9 cellular contexts compared by ENCODE assay signal in the genomic region with DNA sequence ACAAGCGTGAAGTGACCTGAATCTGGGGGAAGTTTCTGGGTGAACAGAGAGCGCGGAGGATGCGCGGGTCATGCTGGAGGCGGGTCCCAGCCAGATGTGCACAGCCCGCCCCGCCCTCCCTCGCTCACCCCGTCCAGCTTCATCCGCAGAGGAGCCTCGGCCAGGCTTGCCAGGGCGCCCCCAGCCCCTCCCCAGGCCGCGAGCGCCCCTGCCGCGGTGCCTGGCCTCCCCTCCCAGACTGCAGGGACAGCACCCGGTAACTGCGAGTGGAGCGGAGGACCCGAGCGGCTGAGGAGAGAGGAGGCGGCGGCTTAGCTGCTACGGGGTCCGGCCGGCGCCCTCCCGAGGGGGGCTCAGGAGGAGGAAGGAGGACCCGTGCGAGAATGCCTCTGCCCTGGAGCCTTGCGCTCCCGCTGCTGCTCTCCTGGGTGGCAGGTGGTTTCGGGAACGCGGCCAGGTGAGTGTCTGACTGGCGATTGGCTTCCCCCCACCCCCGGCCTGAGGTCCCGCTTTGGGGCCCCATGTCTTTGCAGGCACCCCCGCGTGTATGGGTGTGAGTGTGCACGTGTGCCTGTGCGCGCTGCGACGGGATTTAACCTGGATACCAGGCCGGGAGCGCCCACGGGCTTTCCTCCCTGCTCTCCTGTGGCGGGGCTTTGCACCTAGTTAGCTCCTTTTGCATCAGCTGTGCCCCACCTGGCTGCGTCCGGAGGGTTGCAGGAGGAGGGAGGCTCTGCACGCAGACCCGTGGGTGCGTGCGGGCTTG. TPM values are rescaled to one million over a fixed set of nuclear protein-coding genes. Genes with fewer than 3 reads are reported as not detected.
A peak's percentile ranks its signal among the peaks of the same experiment; 100 is the strongest.
DNase-seq lines count a peak whose midpoint lies in the region; ATAC-seq lines count a peak whose summit lies in the region.
"Had no signal": no experiment of that assay in that cellular context is flagged by ENCODE, and none has a peak within 500 bp of the region (broad histone marks: within the 10 kb centered on the region; RNA-seq: fewer than 3 reads in every experiment).

A gene with protein sequence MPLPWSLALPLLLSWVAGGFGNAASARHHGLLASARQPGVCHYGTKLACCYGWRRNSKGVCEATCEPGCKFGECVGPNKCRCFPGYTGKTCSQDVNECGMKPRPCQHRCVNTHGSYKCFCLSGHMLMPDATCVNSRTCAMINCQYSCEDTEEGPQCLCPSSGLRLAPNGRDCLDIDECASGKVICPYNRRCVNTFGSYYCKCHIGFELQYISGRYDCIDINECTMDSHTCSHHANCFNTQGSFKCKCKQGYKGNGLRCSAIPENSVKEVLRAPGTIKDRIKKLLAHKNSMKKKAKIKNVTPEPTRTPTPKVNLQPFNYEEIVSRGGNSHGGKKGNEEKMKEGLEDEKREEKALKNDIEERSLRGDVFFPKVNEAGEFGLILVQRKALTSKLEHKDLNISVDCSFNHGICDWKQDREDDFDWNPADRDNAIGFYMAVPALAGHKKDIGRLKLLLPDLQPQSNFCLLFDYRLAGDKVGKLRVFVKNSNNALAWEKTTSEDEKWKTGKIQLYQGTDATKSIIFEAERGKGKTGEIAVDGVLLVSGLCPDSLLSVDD (plus strand): TSS at position 123 of the 766 bp plus-strand sequence. CDS start 261 bp downstream, at position 384.

- WGBS in iPS DF 6.9 (ENCODE audit: insufficient coverage, insufficient read length) = no CpG with 5 or more reads among the region's 57 CpGs

- H3K27ac Mint-ChIP-seq in activated CD4-positive, alpha-beta T cell treated with anti-CD3 and anti-CD28 coated beads, Interleukin-2, amount 10 ng/mL, durations not matched to agents 24 days and 14 days = no peak within 1 kb of the TSS
- no peak within 1 kb of the TSS for H3K27ac Mint-ChIP-seq in T-cell
- no peak within 1 kb of the TSS for H3K27ac Mint-ChIP-seq in stimulated activated naive B cell treated with anti-CD40 and anti-IgM and Interleukin-4, amounts not matched to agents 10 μg/mL and 1 μg/mL and 100 μg/mL, for 72 hours

- peaks cover 15% of the 10 kb centered on the region; the same call in 1 of the 2 replicates for H3K27me3 ChIP-seq in iPS DF 6.9 (ENCODE audit: control insufficient read depth, insufficient read depth, low read length)

- peaks cover 16% of the 10 kb centered on the region for H3K4me1 Mint-ChIP-seq in activated CD4-positive, alpha-beta T cell treated with anti-CD3 and anti-CD28 coated beads, Interleukin-2, amount 10 ng/mL, durations not matched to agents 24 days and 14 days
- H3K4me1 Mint-ChIP-seq in T-cell = peaks cover 5 to 9% (median 8%) of the 10 kb centered on the region in 3 donors
- H3K4me1 Mint-ChIP-seq in stimulated activated naive B cell treated with anti-CD40 and anti-IgM and Interleukin-4, amounts not matched to agents 10 μg/mL and 1 μg/mL and 100 μg/mL, for 72 hours = peaks cover 3 to 6% of the 10 kb centered on the region in 2 donors

- intact Hi-C loops in activated CD4-positive, alpha-beta T cell treated with anti-CD3 and anti-CD28 coated beads, Interleukin-2, amount 10 ng/mL, durations not matched to agents 24 days and 14 days (cut with micrococcal nuclease) = loop anchor here (5.0 kb wide), 1 partner anchor 83 kb away; a partner anchor contains a TSS

- peak; percentile 60 for DNase-seq in activated CD4-positive, alpha-beta T cell treated with anti-CD3 and anti-CD28 coated beads, Interleukin-2, amount 10 ng/mL, durations not matched to agents 24 days and 14 days
- DNase-seq in activated CD4-positive, alpha-beta T cell treated with anti-CD3 and anti-CD28 coated beads for 4 hours = no peak
- DNase-seq in T-cell (no peak), iPS DF 6.9 (ENCODE audit: low read depth, low spot score) (no peak), HPDE6-E6E7 (ENCODE audit: extremely low spot score) (no peak), UCSD-AML1 (lab: John Stamatoyannopoulos, UW; ENCODE audit: unreplicated experiment) (no peak)
- DNase-seq in stimulated activated naive B cell treated with anti-CD40 and anti-IgM and Interleukin-4, amounts not matched to agents 10 μg/mL and 1 μg/mL and 100 μg/mL, for 72 hours = no peak
- no peak for DNase-seq in stimulated activated naive CD4-positive, alpha-beta T cell treated with Interleukin-2 at 50 U/mL for 16 hours (lab: John Stamatoyannopoulos, UW)

- POLR2A ChIA-PET in T-cell (lab: Charles Lee) = no interaction called here

- no peaks in the 10 kb centered on the region for H3K4me1 ChIP-seq in iPS DF 6.9 (ENCODE audit: control insufficient read depth, insufficient read depth, low read length)

- ATAC-seq in T-cell (replicated peaks in 1 of 4) = peak in 2 of 4 experiments; percentile 19 to 23
- ATAC-seq in stimulated activated naive B cell treated with anti-CD40 and anti-IgM and Interleukin-4, amounts not matched to agents 10 μg/mL and 1 μg/mL and 100 μg/mL, for 72 hours (replicated peaks) = peak; percentile 38 to 55

- peak within 1 kb of the TSS; percentile 67 for H3K4me3 Mint-ChIP-seq in activated CD4-positive, alpha-beta T cell treated with anti-CD3 and anti-CD28 coated beads, Interleukin-2, amount 10 ng/mL, durations not matched to agents 24 days and 14 days
- H3K4me3 Mint-ChIP-seq in T-cell = peak within 1 kb of the TSS; percentile 35 to 54 (median 49)
- H3K4me3 Mint-ChIP-seq in stimulated activated naive B cell treated with anti-CD40 and anti-IgM and Interleukin-4, amounts not matched to agents 10 μg/mL and 1 μg/mL and 100 μg/mL, for 72 hours = peak within 1 kb of the TSS; percentile 29 to 56

- peaks cover 13% of the 10 kb centered on the region for H3K27me3 Mint-ChIP-seq in activated CD4-positive, alpha-beta T cell treated with anti-CD3 and anti-CD28 coated beads, Interleukin-2, amount 10 ng/mL, durations not matched to agents 24 days and 14 days
- H3K27me3 Mint-ChIP-seq in T-cell = peaks cover 22 to 59% of the 10 kb centered on the region in 2 donors
- peaks cover 23 to 47% of the 10 kb centered on the region in 2 donors for H3K27me3 Mint-ChIP-seq in stimulated activated naive B cell treated with anti-CD40 and anti-IgM and Interleukin-4, amounts not matched to agents 10 μg/mL and 1 μg/mL and 100 μg/mL, for 72 hours

- no peaks in the 10 kb centered on the region for H3K9me3 Mint-ChIP-seq in activated CD4-positive, alpha-beta T cell treated with anti-CD3 and anti-CD28 coated beads, Interleukin-2, amount 10 ng/mL, durations not matched to agents 24 days and 14 days
- H3K9me3 Mint-ChIP-seq in T-cell = no peaks in the 10 kb centered on the region
- no peaks in the 10 kb centered on the region for H3K9me3 Mint-ChIP-seq in stimulated activated naive B cell treated with anti-CD40 and anti-IgM and Interleukin-4, amounts not matched to agents 10 μg/mL and 1 μg/mL and 100 μg/mL, for 72 hours

- no peaks in the 10 kb centered on the region for H3K36me3 Mint-ChIP-seq in activated CD4-positive, alpha-beta T cell treated with anti-CD3 and anti-CD28 coated beads, Interleukin-2, amount 10 ng/mL, durations not matched to agents 24 days and 14 days (ENCODE audit: low read depth)
- no peaks in the 10 kb centered on the region for H3K36me3 Mint-ChIP-seq in T-cell
- no peaks in the 10 kb centered on the region for H3K36me3 Mint-ChIP-seq in stimulated activated naive B cell treated with anti-CD40 and anti-IgM and Interleukin-4, amounts not matched to agents 10 μg/mL and 1 μg/mL and 100 μg/mL, for 72 hours

- H3K36me3 ChIP-seq in iPS DF 6.9 (ENCODE audit: control insufficient read depth, insufficient read depth, low read length) = no peaks in the 10 kb centered on the region

- no peak within 1 kb of the TSS for H3K27ac ChIP-seq in iPS DF 6.9 (ENCODE audit: low read length)

- no peaks in the 10 kb centered on the region for H3K9me3 ChIP-seq in iPS DF 6.9 (ENCODE audit: control insufficient read depth, insufficient read depth, low read length)

- CTCF ChIA-PET in T-cell (lab: Charles Lee) = no interaction called here

- H3K4me3 ChIP-seq in iPS DF 6.9 (ENCODE audit: low read length) = peak within 1 kb of the TSS; percentile 41; the same call in 1 of the 2 replicates

RNA-seq across cellular contexts. Expression of the gene that starts here (rescaled TPM):
- 1.7 and 2.2 TPM in 2 replicates for total RNA-seq in activated CD4-positive, alpha-beta T cell treated with anti-CD3 and anti-CD28 coated beads, Interleukin-2, amount 10 ng/mL, durations not matched to agents 24 days and 14 days
- total RNA-seq in T-cell = under 1 TPM in 2 of 5 donors, not detected in 3; 0.09 to 0.26 TPM
- total RNA-seq: LHCN-M2 had no signal
